Comparison of ENCODE assay signal across 27 cellular contexts in the genomic region with DNA sequence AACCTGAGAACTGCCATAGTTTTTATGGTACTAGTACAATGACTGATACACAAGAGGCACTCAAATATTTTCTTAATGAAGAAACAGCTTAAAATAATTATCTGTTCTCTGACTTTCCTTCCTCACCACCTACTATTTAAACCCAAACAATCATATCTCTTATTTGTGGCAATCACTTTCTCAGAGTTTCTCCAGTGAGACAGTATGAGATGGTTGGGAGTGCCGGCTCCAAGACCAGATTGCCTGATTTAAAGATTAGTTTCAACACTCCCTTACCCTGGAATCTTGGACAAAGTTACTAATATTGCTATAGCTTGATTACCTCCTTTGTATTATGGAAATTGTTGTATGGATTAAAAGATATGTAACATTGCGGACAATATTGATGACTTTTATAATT. TPM values are rescaled to one million over a fixed set of nuclear protein-coding genes. Genes with fewer than 3 reads are reported as not detected.
"Had no signal": no experiment of that assay in that cellular context is flagged by ENCODE, and none has a peak within 500 bp of the region (broad histone marks: within the 10 kb centered on the region; RNA-seq: fewer than 3 reads in every experiment).

No MANE protein-coding gene starts in this region.

- DNase-seq: activated CD4-positive, alpha-beta T cell treated with anti-CD3 and anti-CD28 coated beads for 4 hours; activated CD4-positive, alpha-beta T cell treated with anti-CD3 and anti-CD28 coated beads, Interleukin-2, amount 50 U/mL, for 4 hours; activated CD8-positive, alpha-beta memory T cell treated with anti-CD3 and anti-CD28 coated beads for 24 hours; activated effector memory CD4-positive, alpha-beta T cell treated with Interleukin-2 at 50 U/mL for 16 hours; activated naive CD4-positive, alpha-beta T cell treated with anti-CD3 and anti-CD28 coated beads for 36 hours; amygdala; dermis blood vessel endothelial cell; effector CD4-positive, alpha-beta T cell; gastrocnemius medialis; glutamatergic neuron; hippocampal formation; left colon; mesendoderm; mucosa of descending colon; stimulated activated CD4-positive, alpha-beta T cell treated with anti-CD3 and anti-CD28 coated beads, Interleukin-12 subunit alpha, Interleukin-12 subunit beta, amount 100 ng/mL, for 4 hours; stimulated activated CD4-positive, alpha-beta T cell treated with anti-CD3 and anti-CD28 coated beads, Interleukin-4, amount 100 ng/mL, for 24 hours; thyroid gland; upper lobe of right lung had no signal

- H3K4me1 ChIP-seq: thyroid gland, upper lobe of right lung had no signal

- H3K27me3 ChIP-seq: gastrocnemius medialis, thyroid gland, upper lobe of right lung had no signal

- ATAC-seq: stimulated activated effector memory CD8-positive, alpha-beta T cell treated with anti-CD3 and anti-CD28 coated beads, Interleukin-12 subunit alpha, Interleukin-12 subunit beta, amount 100 ng/mL, for 72 hours; upper lobe of right lung had no signal

- H3K27ac ChIP-seq: gastrocnemius medialis, thyroid gland, upper lobe of right lung, VCaP had no signal

- H3K27ac Mint-ChIP-seq: activated naive CD4-positive, alpha-beta T cell treated with anti-CD3 and anti-CD28 coated beads for 36 hours; nephron; stimulated activated effector memory CD8-positive, alpha-beta T cell treated with anti-CD3 and anti-CD28 coated beads, Interleukin-12 subunit alpha, Interleukin-12 subunit beta, amount 100 ng/mL, for 72 hours; stimulated activated naive CD8-positive, alpha-beta T cell treated with anti-CD3 and anti-CD28 coated beads, Interleukin-15, Interleukin-2, amounts not matched to agents 100 ng/mL and 50 ng/mL, for 24 hours had no signal

- H3K9me3 Mint-ChIP-seq: activated naive CD4-positive, alpha-beta T cell treated with anti-CD3 and anti-CD28 coated beads for 36 hours; nephron; stimulated activated effector memory CD8-positive, alpha-beta T cell treated with anti-CD3 and anti-CD28 coated beads, Interleukin-12 subunit alpha, Interleukin-12 subunit beta, amount 100 ng/mL, for 72 hours; stimulated activated naive CD8-positive, alpha-beta T cell treated with anti-CD3 and anti-CD28 coated beads, Interleukin-15, Interleukin-2, amounts not matched to agents 100 ng/mL and 50 ng/mL, for 24 hours had no signal

- H3K9me3 ChIP-seq: gastrocnemius medialis, mucosa of descending colon, thyroid gland, upper lobe of right lung had no signal

- H3K4me1 Mint-ChIP-seq: stimulated activated effector memory CD8-positive, alpha-beta T cell treated with anti-CD3 and anti-CD28 coated beads, Interleukin-12 subunit alpha, Interleukin-12 subunit beta, amount 100 ng/mL, for 72 hours had no signal

- H3K36me3 Mint-ChIP-seq: stimulated activated effector memory CD8-positive, alpha-beta T cell treated with anti-CD3 and anti-CD28 coated beads, Interleukin-12 subunit alpha, Interleukin-12 subunit beta, amount 100 ng/mL, for 72 hours had no signal

- H3K4me3 ChIP-seq: gastrocnemius medialis, lung, mucosa of descending colon, skin epidermis, thyroid gland, upper lobe of right lung had no signal

- H3K4me3 Mint-ChIP-seq: activated naive CD4-positive, alpha-beta T cell treated with anti-CD3 and anti-CD28 coated beads for 36 hours; nephron; stimulated activated effector memory CD8-positive, alpha-beta T cell treated with anti-CD3 and anti-CD28 coated beads, Interleukin-12 subunit alpha, Interleukin-12 subunit beta, amount 100 ng/mL, for 72 hours; stimulated activated naive CD8-positive, alpha-beta T cell treated with anti-CD3 and anti-CD28 coated beads, Interleukin-15, Interleukin-2, amounts not matched to agents 100 ng/mL and 50 ng/mL, for 24 hours had no signal

- H3K36me3 ChIP-seq: gastrocnemius medialis, thyroid gland, upper lobe of right lung had no signal

RNA-seq across cellular contexts. Expression of gene ANGPTL5, which starts 7.2 kb away (rescaled TPM):
- total RNA-seq: activated naive CD4-positive, alpha-beta T cell treated with anti-CD3 and anti-CD28 coated beads for 36 hours; bronchial epithelial cell; dermis blood vessel endothelial cell; epithelial cell of proximal tubule; T-helper 1 cell treated with Interleukin-12 subunit alpha and Interleukin-12 subunit beta and Interleukin-4 antibody, amounts not matched to agents 30 ng/mL and 1 ng/mL, for 36 hours had no signal
